33 cellular contexts compared by ENCODE assay signal in genomic region chr5:28770307-28770706, GRCh38.
"Had no signal": no experiment of that assay in that cellular context is flagged by ENCODE, and none has a peak within 500 bp of the region (broad histone marks: within the 10 kb centered on the region; RNA-seq: fewer than 3 reads in every experiment).

No MANE protein-coding gene starts in this region.

- H3K9me3 ChIP-seq: adrenal gland, ascending aorta, body of pancreas, breast epithelium had no signal

- H3K36me3 ChIP-seq: adrenal gland, ascending aorta, brain microvascular endothelial cell, breast epithelium, cardiac muscle cell had no signal

- H3K27ac ChIP-seq: adrenal gland, ascending aorta, body of pancreas, brain microvascular endothelial cell, breast epithelium, cardiac muscle cell had no signal

- H3K27me3 ChIP-seq: adrenal gland, ascending aorta, body of pancreas, brain microvascular endothelial cell, breast epithelium, cardiac muscle cell had no signal

- DNase-seq: activated effector memory CD4-positive, alpha-beta T cell treated with anti-CD3 and anti-CD28 coated beads, Interleukin-2, amount 50 U/mL, for 16 hours; activated effector memory CD4-positive, alpha-beta T cell treated with Interleukin-2 at 50 U/mL for 16 hours; activated gamma-delta T cell; activated gamma-delta T cell treated with Interleukin-2 at 50 U/mL for 16 hours; activated naive CD4-positive, alpha-beta T cell; activated naive CD4-positive, alpha-beta T cell treated with anti-CD3 and anti-CD28 coated beads for 36 hours; activated naive CD4-positive, alpha-beta T cell treated with anti-CD3 and anti-CD28 coated beads, Interleukin-2, amount 10 ng/mL, durations not matched to agents 7 days and 5 days; activated naive CD4-positive, alpha-beta T cell treated with anti-CD3 and anti-CD28 coated beads, Interleukin-2, amount 50 U/mL, for 16 hours; activated naive CD4-positive, alpha-beta T cell treated with Interleukin-2 at 50 U/mL for 16 hours; activated naive CD8-positive, alpha-beta T cell treated with anti-CD3 and anti-CD28 coated beads for 36 hours; activated naive CD8-positive, alpha-beta T cell treated with anti-CD3 and anti-CD28 coated beads, Interleukin-2, amount 10 ng/mL, durations not matched to agents 7 days and 5 days; activated naive CD8-positive, alpha-beta T cell treated with anti-CD3 and anti-CD28 coated beads, Interleukin-2, amount 50 U/mL, for 24 hours; activated T-cell treated with anti-CD3 and anti-CD28 coated beads, Interleukin-2, amount 50 U/mL, for 24 hours; activated T-cell treated with anti-CD3 and anti-CD28 coated beads, Interleukin-2, amount 50 U/mL, for 4 hours; activated T-cell treated with anti-CD3 and anti-CD28 coated beads, Interleukin-2, amount 50 U/mL, for 48 hours; activated T-cell treated with anti-CD3 and anti-CD28 coated beads, Interleukin-2, amount 50 U/mL, for 72 hours; adrenal gland; amniotic stem cell; amygdala; anterior cingulate cortex; aorta; body of pancreas; brain microvascular endothelial cell; caudate nucleus; central memory CD4-positive, alpha-beta T cell; cerebellar nuclear complex had no signal

- FAIRE-seq: astrocyte, bronchial epithelial cell had no signal

- H3K4me1 ChIP-seq: adrenal gland, ascending aorta, body of pancreas, breast epithelium had no signal

- H3K4me3 ChIP-seq: adrenal gland, ascending aorta, body of pancreas, breast epithelium, cardiac muscle cell had no signal

- ATAC-seq: activated naive CD4-positive, alpha-beta T cell treated with anti-CD3 and anti-CD28 coated beads, Interleukin-2, amount 50 U/mL, for 72 hours; activated naive CD8-positive, alpha-beta T cell treated with anti-CD3 and anti-CD28 coated beads, Interleukin-2, amount 50 U/mL, for 24 hours; activated T-cell treated with anti-CD3 and anti-CD28 coated beads, Interleukin-2, amount 50 U/mL, for 4 hours; activated T-cell treated with anti-CD3 and anti-CD28 coated beads, Interleukin-2, amount 50 U/mL, for 72 hours; activated T-helper 17 cell treated with anti-CD3 and anti-CD28 coated beads, Interleukin-2, amount 50 U/mL, for 72 hours; body of pancreas had no signal
